16 cellular contexts compared by ENCODE assay signal in genomic region chr2:179132076-179132475, GRCh38.
A peak's percentile ranks its signal among the peaks of the same experiment; 100 is the strongest.
DNase-seq lines count a peak whose midpoint lies in the region; ATAC-seq and TF ChIP-seq lines count a peak whose summit lies in the region.
"Had no signal": no experiment of that assay in that cellular context is flagged by ENCODE, and none has a peak within 500 bp of the region (broad histone marks: within the 10 kb centered on the region; RNA-seq: fewer than 3 reads in every experiment).

No MANE protein-coding gene starts in this region.

- no peak overlapping the region for H3K4me3 ChIP-seq in DOHH2 (ENCODE audit: low read length)
- peak overlapping the region; percentile 10; the same call in 1 of the 2 replicates for H3K4me3 ChIP-seq in SK-N-MC
- H3K4me3 ChIP-seq: MG63 had no signal

- H3K27ac Mint-ChIP-seq in stimulated activated memory B cell treated with anti-CD40 and anti-IgM and Interleukin-4, amounts not matched to agents 10 μg/mL and 1 μg/mL and 100 μg/mL, for 72 hours: peak overlapping the region; percentile 62
- H3K27ac Mint-ChIP-seq: CD8-positive, alpha-beta T cell had no signal

- ATAC-seq in stimulated activated memory B cell treated with anti-CD40 and anti-IgM and Interleukin-4, amounts not matched to agents 10 μg/mL and 1 μg/mL and 100 μg/mL, for 72 hours: peak; percentile 27
- ATAC-seq in GM18517 (IDR thresholded peaks at IDR 0.05; ENCODE audit: unreplicated experiment) (no peak), GM19455 (IDR thresholded peaks at IDR 0.05; ENCODE audit: unreplicated experiment) (no peak)
- ATAC-seq: CD8-positive, alpha-beta T cell; Panc1 had no signal

- H3K27me3 ChIP-seq in DOHH2 (ENCODE audit: control insufficient read depth, low read length): no peaks in the 10 kb centered on the region
- H3K27me3 ChIP-seq: MG63 had no signal

- H3K4me1 Mint-ChIP-seq in stimulated activated memory B cell treated with anti-CD40 and anti-IgM and Interleukin-4, amounts not matched to agents 10 μg/mL and 1 μg/mL and 100 μg/mL, for 72 hours: no peaks in the 10 kb centered on the region

- no peaks in the 10 kb centered on the region for H3K9me2 ChIP-seq in DOHH2 (replicated peaks; ENCODE audit: control insufficient read depth, low read length)

- H3K27me3 Mint-ChIP-seq in stimulated activated memory B cell treated with anti-CD40 and anti-IgM and Interleukin-4, amounts not matched to agents 10 μg/mL and 1 μg/mL and 100 μg/mL, for 72 hours: no peaks in the 10 kb centered on the region

- no peaks in the 10 kb centered on the region for H3K79me2 ChIP-seq in DOHH2 (ENCODE audit: control insufficient read depth, low read length)

- DNase-seq in SK-N-MC (ENCODE audit: low read depth, low spot score) (peak; percentile 6), fibroblast of peridontal ligament (ENCODE audit: extremely low read depth) (peak; percentile 43), NOMO-1 treated with DMSO at 0.1 percent for 48 hours (lab: John Stamatoyannopoulos, UW; ENCODE audit: unreplicated experiment) (no peak)
- DNase-seq: C1 segment of cervical spinal cord; CD8-positive, alpha-beta T cell; DND-41; Kasumi-1; MG63; NCI-H1436; NCI-H187 treated with DMSO at 0.1 percent for 48 hours; NCI-H748 treated with DMSO at 0.1 percent for 48 hours had no signal

- H3K9me3 ChIP-seq in DOHH2 (ENCODE audit: control insufficient read depth, insufficient read depth, low read length) (no peaks in the 10 kb centered on the region), SK-N-MC (ENCODE audit: low read depth, low read length) (no peaks in the 10 kb centered on the region)
- H3K9me3 ChIP-seq: MG63 had no signal

- no peaks in the 10 kb centered on the region for H3K36me3 Mint-ChIP-seq in stimulated activated memory B cell treated with anti-CD40 and anti-IgM and Interleukin-4, amounts not matched to agents 10 μg/mL and 1 μg/mL and 100 μg/mL, for 72 hours
- H3K36me3 Mint-ChIP-seq: CD8-positive, alpha-beta T cell had no signal

- H3K9me3 Mint-ChIP-seq in stimulated activated memory B cell treated with anti-CD40 and anti-IgM and Interleukin-4, amounts not matched to agents 10 μg/mL and 1 μg/mL and 100 μg/mL, for 72 hours: no peaks in the 10 kb centered on the region
- H3K9me3 Mint-ChIP-seq: CD8-positive, alpha-beta T cell had no signal

- peaks cover 31% of the 10 kb centered on the region for H3K4me1 ChIP-seq in DOHH2 (ENCODE audit: control insufficient read depth, low read length)

- TF ChIP-seq CTCF in DOHH2 (IDR thresholded peaks at IDR 0.05; ENCODE audit: low read depth, low read length, poor library complexity, severe bottlenecking): no peak

- H3K27ac ChIP-seq in DOHH2 (ENCODE audit: low read depth, low read length): no peak overlapping the region
- peak overlapping the region; percentile 52; the same call in 1 of the 2 replicates for H3K27ac ChIP-seq in SK-N-MC

- H3K9ac ChIP-seq in SK-N-MC (ENCODE audit: insufficient read length): no peak overlapping the region

- H3K36me3 ChIP-seq in DOHH2 (ENCODE audit: control insufficient read depth, low read length) (no peaks in the 10 kb centered on the region), SK-N-MC (ENCODE audit: insufficient read depth, low read length) (no peaks in the 10 kb centered on the region)
- H3K36me3 ChIP-seq: MG63 had no signal

- H3F3A ChIP-seq in DOHH2 (ENCODE audit: control insufficient read depth, insufficient read depth): peaks cover 6% of the 10 kb centered on the region; the same call in 1 of the 2 replicates

- H3K4me3 Mint-ChIP-seq in stimulated activated memory B cell treated with anti-CD40 and anti-IgM and Interleukin-4, amounts not matched to agents 10 μg/mL and 1 μg/mL and 100 μg/mL, for 72 hours: no peak overlapping the region
- H3K4me3 Mint-ChIP-seq: CD8-positive, alpha-beta T cell had no signal

- H4K20me1 ChIP-seq in DOHH2 (ENCODE audit: control insufficient read depth, insufficient read depth, low read depth, low read length): no peaks in the 10 kb centered on the region

- H3K4me2 ChIP-seq in DOHH2 (ENCODE audit: low read length): 0 out of 2 replicates have a peak overlapping the region, but pooled peaks have one; percentile 3
